18 cellular contexts compared by ENCODE assay signal in genomic region chr7:158097511-158098124, GRCh38.
DNase-seq lines count a peak whose midpoint lies in the region; ATAC-seq, FAIRE-seq and TF ChIP-seq lines count a peak whose summit lies in the region.
"Had no signal": no experiment of that assay in that cellular context is flagged by ENCODE, and none has a peak within 500 bp of the region (broad histone marks: within the 10 kb centered on the region; RNA-seq: fewer than 3 reads in every experiment).

No MANE protein-coding gene starts in this region.

- H4K91ac ChIP-seq in neuronal stem cell (ENCODE audit: low read depth, low read length, poor library complexity) = no peak overlapping the region

- H2BK120ac ChIP-seq in neuronal stem cell (ENCODE audit: low read depth, low read length) = no peak overlapping the region

- no peaks in the 10 kb centered on the region for H4K20me1 ChIP-seq in MM.1S (ENCODE audit: insufficient read depth, low read length)

- no peaks in the 10 kb centered on the region for H3K36me3 Mint-ChIP-seq in stimulated activated naive B cell treated with anti-CD40 and anti-IgM and Interleukin-4, amounts not matched to agents 10 μg/mL and 1 μg/mL and 100 μg/mL, for 72 hours

- H4K8ac ChIP-seq in neuronal stem cell (ENCODE audit: low read depth, low read length) = no peak overlapping the region

- H3K18ac ChIP-seq in neuronal stem cell (ENCODE audit: low read length) = peak overlapping the region; percentile 78

- no peaks in the 10 kb centered on the region for H3F3A ChIP-seq in MM.1S (ENCODE audit: insufficient read depth, low read length)

- H3K4me1 ChIP-seq in A549 (no peaks in the 10 kb centered on the region), neuronal stem cell (ENCODE audit: control insufficient read depth in 2 of 2, insufficient read depth in 1 of 2, low read depth in 1 of 2, low read length in 2 of 2) (no peaks in the 10 kb centered on the region), MM.1S (ENCODE audit: low read length) (no peaks in the 10 kb centered on the region)
- H3K4me1 ChIP-seq: SJCRH30 had no signal

- 67% methylated on average over 34 of the region's 34 CpGs for WGBS in A549 (ENCODE audit: missing lambda C conversion rate)
- no CpG with 5 or more reads among the region's 34 CpGs for WGBS in neuronal stem cell (ENCODE audit: extremely low coverage in 2 of 2, insufficient read length in 2 of 2, insufficient replicate concordance in 1 of 2), 2 donors

- no peaks in the 10 kb centered on the region for H3K9me2 ChIP-seq in MM.1S (replicated peaks; ENCODE audit: insufficient read depth, low read length)

- no peak for TF ChIP-seq RAD21 in A549 (conservative IDR thresholded peaks at IDR 0.05 in 1 of 2, IDR thresholded peaks at IDR 0.05 in 1 of 2)

- no peaks in the 10 kb centered on the region for H3K27me3 Mint-ChIP-seq in stimulated activated naive B cell treated with anti-CD40 and anti-IgM and Interleukin-4, amounts not matched to agents 10 μg/mL and 1 μg/mL and 100 μg/mL, for 72 hours
- H3K27me3 Mint-ChIP-seq: activated CD4-positive, alpha-beta T cell treated with anti-CD3 and anti-CD28 coated beads for 36 hours had no signal

- no peak for TF ChIP-seq EP300 in A549 (IDR thresholded peaks at IDR 0.05)

- no peak overlapping the region for H3K27ac Mint-ChIP-seq in stimulated activated naive B cell treated with anti-CD40 and anti-IgM and Interleukin-4, amounts not matched to agents 10 μg/mL and 1 μg/mL and 100 μg/mL, for 72 hours
- H3K27ac Mint-ChIP-seq: activated CD4-positive, alpha-beta T cell treated with anti-CD3 and anti-CD28 coated beads for 36 hours had no signal

- FAIRE-seq in A549 (lab: Jason Lieb, UNC) = no peak
- FAIRE-seq: G401.6 had no signal

- no peak overlapping the region for H2BK5ac ChIP-seq in neuronal stem cell (ENCODE audit: low read length)

- H2BK12ac ChIP-seq in neuronal stem cell (ENCODE audit: low read length) = peak overlapping the region; percentile 6

- no peak overlapping the region for H3K4me2 ChIP-seq in A549
- H3K4me2 ChIP-seq in neuronal stem cell (ENCODE audit: insufficient read depth, low read length, poor library complexity, severe bottlenecking) = no peak overlapping the region
- H3K4me2 ChIP-seq in MM.1S (ENCODE audit: low read depth, low read length) = no peak overlapping the region

- no peak overlapping the region for H3K9ac ChIP-seq in neuronal stem cell (ENCODE audit: low read depth, low read length, poor library complexity)
- no peak overlapping the region for H3K9ac ChIP-seq in MM.1S (ENCODE audit: low read length)

- H3K4me3 Mint-ChIP-seq in stimulated activated naive B cell treated with anti-CD40 and anti-IgM and Interleukin-4, amounts not matched to agents 10 μg/mL and 1 μg/mL and 100 μg/mL, for 72 hours = no peak overlapping the region
- H3K4me3 Mint-ChIP-seq: activated CD4-positive, alpha-beta T cell treated with anti-CD3 and anti-CD28 coated beads for 36 hours had no signal

- H3K36me3 ChIP-seq in H7 (replicated peaks; ENCODE audit: control insufficient read depth, insufficient read depth, low read length) (no peaks in the 10 kb centered on the region), neuronal stem cell (replicated peaks in 1 of 2; ENCODE audit: control insufficient read depth in 2 of 2, insufficient read depth in 2 of 2, low read length in 2 of 2) (no peaks in the 10 kb centered on the region), MM.1S (replicated peaks; ENCODE audit: insufficient read depth, low read length) (no peaks in the 10 kb centered on the region)
- H3K36me3 ChIP-seq: neutrophil, SJCRH30 had no signal

- H2BK15ac ChIP-seq in neuronal stem cell (ENCODE audit: low read length) = no peak overlapping the region

- H3K27ac ChIP-seq in A549 (no peak overlapping the region), caudate nucleus (ENCODE audit: low read depth, low read length) (no peak overlapping the region), neuronal stem cell (replicated peaks; ENCODE audit: low read length) (no peak overlapping the region), MM.1S (ENCODE audit: low read length) (no peak overlapping the region)
- H3K27ac ChIP-seq: neutrophil, SJCRH30 had no signal

- TF ChIP-seq CTCF in A549 (IDR thresholded peaks at IDR 0.05) = no peak
- TF ChIP-seq CTCF in MM.1S (IDR thresholded peaks at IDR 0.05; ENCODE audit: low read length) = no peak

- CTCF ChIA-PET in A549 (lab: Yijun Ruan, JAX) = no interaction called here

- H3K27me3 ChIP-seq in H7 (ENCODE audit: control insufficient read depth, insufficient read depth, low read length) = no peaks in the 10 kb centered on the region
- peaks cover 0 to 7% (median 0%) of the 10 kb centered on the region in 3 experiments for H3K27me3 ChIP-seq in neuronal stem cell (ENCODE audit: control insufficient read depth in 3 of 3, insufficient read depth in 3 of 3, low read depth in 1 of 3, low read length in 3 of 3)
- peaks cover 44% of the 10 kb centered on the region for H3K27me3 ChIP-seq in MM.1S (replicated peaks; ENCODE audit: insufficient read depth, low read length)
- H3K27me3 ChIP-seq: neutrophil had no signal

- DNase-seq in A549 (ENCODE audit: low read depth in 1 of 2, low spot score in 1 of 2) (no peak), H7 (peak; percentile 43), caudate nucleus (lab: John Stamatoyannopoulos, UW) (peak in 31 of 61 donors; percentile 12 to 86 (median 36)), neuronal stem cell (ENCODE audit: low spot score) (no peak), AG20443 (ENCODE audit: low spot score) (no peak), MM.1S (no peak)
- DNase-seq in activated naive CD4-positive, alpha-beta T cell treated with Interleukin-2 at 50 U/mL for 16 hours = no peak
- DNase-seq in stimulated activated naive B cell treated with anti-CD40 and anti-IgM and Interleukin-4, amounts not matched to agents 10 μg/mL and 1 μg/mL and 100 μg/mL, for 72 hours = no peak
- DNase-seq: activated CD4-positive, alpha-beta T cell treated with anti-CD3 and anti-CD28 coated beads for 36 hours; AML-193; KBM-7; NCI-H1048; NCI-H345; SJCRH30; T-helper 9 cell had no signal

- no peak for TF ChIP-seq POLR2A in A549 (IDR thresholded peaks at IDR 0.05; ENCODE audit: low read length)

- H3K9me3 ChIP-seq in A549 (no peaks in the 10 kb centered on the region), neuronal stem cell (replicated peaks in 1 of 2; ENCODE audit: control insufficient read depth in 2 of 2, insufficient read depth in 1 of 2, low read depth in 1 of 2, low read length in 2 of 2) (peaks cover 0 to 10% of the 10 kb centered on the region in 2 donors), MM.1S (replicated peaks; ENCODE audit: insufficient read depth, low read length) (no peaks in the 10 kb centered on the region)
- H3K9me3 ChIP-seq: neutrophil, SJCRH30 had no signal

- no peak overlapping the region for H3K14ac ChIP-seq in neuronal stem cell (ENCODE audit: low read length)

- peak overlapping the region; percentile 26 for H3K4ac ChIP-seq in neuronal stem cell (ENCODE audit: low read length)

- H2AK5ac ChIP-seq in neuronal stem cell (ENCODE audit: low read depth, low read length) = peak overlapping the region; percentile 60

- H3K79me1 ChIP-seq in neuronal stem cell (ENCODE audit: low read depth, low read length) = no peaks in the 10 kb centered on the region

- peak; percentile 22 to 49; a peak in 3 of 6 replicates for ATAC-seq in A549
- ATAC-seq in stimulated activated naive B cell treated with anti-CD40 and anti-IgM and Interleukin-4, amounts not matched to agents 10 μg/mL and 1 μg/mL and 100 μg/mL, for 72 hours (replicated peaks) = no peak
- ATAC-seq: activated CD4-positive, alpha-beta T cell treated with anti-CD3 and anti-CD28 coated beads for 36 hours; right cardiac atrium had no signal

- H3K4me3 ChIP-seq in A549 (no peak overlapping the region), H7 (ENCODE audit: insufficient read depth, low read depth, low read length) (no peak overlapping the region), neuronal stem cell (ENCODE audit: low read length in 2 of 2) (no peak overlapping the region), MM.1S (ENCODE audit: low read length) (no peak overlapping the region)
- H3K4me3 ChIP-seq: SJCRH30 had no signal

- peaks cover 9 to 11% of the 10 kb centered on the region in 2 donors for H3K9me3 Mint-ChIP-seq in stimulated activated naive B cell treated with anti-CD40 and anti-IgM and Interleukin-4, amounts not matched to agents 10 μg/mL and 1 μg/mL and 100 μg/mL, for 72 hours

- no peak overlapping the region for H3K23ac ChIP-seq in neuronal stem cell (ENCODE audit: low read depth, low read length, poor library complexity)

- no peak overlapping the region for H2AFZ ChIP-seq in neuronal stem cell (ENCODE audit: low read length)
- H2AFZ ChIP-seq in MM.1S (ENCODE audit: low read length) = no peak overlapping the region

- POLR2A ChIA-PET in A549 (lab: Yijun Ruan, JAX) = no interaction called here

- H3K79me2 ChIP-seq in MM.1S (ENCODE audit: low read length) = no peaks in the 10 kb centered on the region

- no peaks in the 10 kb centered on the region for H3K4me1 Mint-ChIP-seq in stimulated activated naive B cell treated with anti-CD40 and anti-IgM and Interleukin-4, amounts not matched to agents 10 μg/mL and 1 μg/mL and 100 μg/mL, for 72 hours
- H3K4me1 Mint-ChIP-seq: activated CD4-positive, alpha-beta T cell treated with anti-CD3 and anti-CD28 coated beads for 36 hours had no signal

TF ChIP-seq in A549, 52 proteins besides CTCF, POLR2A, EP300 and RAD21:
- no peak for TF ChIP-seq PBX3 (IDR thresholded peaks at IDR 0.05)
- TF ChIP-seq PHF8 (IDR thresholded peaks at IDR 0.05; ENCODE audit: borderline replicate concordance, low read depth) = no peak
- no peak for TF ChIP-seq SREBF2 (IDR thresholded peaks at IDR 0.05)
- no peak for TF ChIP-seq RARB (CRISPR knock-in tag; IDR thresholded peaks at IDR 0.05)
- no peak for TF ChIP-seq ZNF302 (CRISPR knock-in tag; IDR thresholded peaks at IDR 0.05)
- TF ChIP-seq RFX5 (IDR thresholded peaks at IDR 0.05) = no peak
- TF ChIP-seq ESRRA (IDR thresholded peaks at IDR 0.05; ENCODE audit: borderline replicate concordance, low read length) = no peak
- TF ChIP-seq E2F6 (IDR thresholded peaks at IDR 0.05; ENCODE audit: borderline replicate concordance, low read depth) = no peak
- no peak for TF ChIP-seq HDAC2 (IDR thresholded peaks at IDR 0.05)

Comparison
In these comparisons a context has a peak if more than half of its experiments do, and no peak if none do; other contexts are left out.
1. ATAC-seq: peak in A549 (2 of 2); none in stimulated activated naive B cell treated with anti-CD40 and anti-IgM and Interleukin-4, amounts not matched to agents 10 μg/mL and 1 μg/mL and 100 μg/mL, for 72 hours (0 of 2).
2. DNase-seq: peak in H7 (single experiment) and caudate nucleus (31 of 61); none in A549 (0 of 2), neuronal stem cell (single experiment), AG20443 (single experiment), activated naive CD4-positive, alpha-beta T cell treated with Interleukin-2 at 50 U/mL for 16 hours (single experiment), stimulated activated naive B cell treated with anti-CD40 and anti-IgM and Interleukin-4, amounts not matched to agents 10 μg/mL and 1 μg/mL and 100 μg/mL, for 72 hours (single experiment) and MM.1S (single experiment).